In genomic region chr6:147553099-147553498, GRCh38 we compare ENCODE assay signal across 19 cellular contexts. TPM values are rescaled to one million over a fixed set of nuclear protein-coding genes. Genes with fewer than 3 reads are reported as not detected.
A peak's percentile ranks its signal among the peaks of the same experiment; 100 is the strongest.
DNase-seq lines count a peak whose midpoint lies in the region; ATAC-seq, FAIRE-seq and TF ChIP-seq lines count a peak whose summit lies in the region.
"Had no signal": no experiment of that assay in that cellular context is flagged by ENCODE, and none has a peak within 500 bp of the region (broad histone marks: within the 10 kb centered on the region; RNA-seq: fewer than 3 reads in every experiment).

No MANE protein-coding gene starts in this region.

- no peaks in the 10 kb centered on the region for H3K36me3 Mint-ChIP-seq in activated CD4-positive, alpha-beta memory T cell treated with anti-CD3 and anti-CD28 coated beads, Interleukin-2, amount 10 ng/mL, durations not matched to agents 7 days and 5 days (ENCODE audit: low read depth)
- H3K36me3 Mint-ChIP-seq: CD4-positive, alpha-beta memory T cell had no signal

- no peak for TF ChIP-seq RAD21 in HepG2 (CRISPR knock-in tag; IDR thresholded peaks at IDR 0.05)

- H3K4me3 ChIP-seq in HepG2 (replicated peaks in 1 of 3; ENCODE audit: insufficient read depth in 1 of 3, low read depth in 2 of 3, low read length in 3 of 3) (no peak overlapping the region), mucosa of descending colon (no peak overlapping the region), thyroid gland (replicated peaks in 1 of 3) (no peak overlapping the region), right cardiac atrium (ENCODE audit: low read length) (no peak overlapping the region)
- H3K4me3 ChIP-seq: GM23338, HAP-1 had no signal

- H4K20me1 ChIP-seq in HepG2 (ENCODE audit: insufficient read depth, low read length), result no peaks in the 10 kb centered on the region

- H3K9me3 ChIP-seq in HepG2 (ENCODE audit: low read length) (no peaks in the 10 kb centered on the region), mucosa of descending colon (no peaks in the 10 kb centered on the region), thyroid gland (no peaks in the 10 kb centered on the region), right cardiac atrium (ENCODE audit: control insufficient read depth, low read length) (no peaks in the 10 kb centered on the region)
- H3K9me3 ChIP-seq: HAP-1 had no signal

- H2AFZ ChIP-seq in HepG2 (ENCODE audit: low read length), result no peak overlapping the region
- H2AFZ ChIP-seq: GM23338 had no signal

- no peaks in the 10 kb centered on the region for H3K36me3 ChIP-seq in HepG2 (replicated peaks in 1 of 2; ENCODE audit: control insufficient read depth in 1 of 2, insufficient read depth in 2 of 2, low read length in 2 of 2)
- no peaks in the 10 kb centered on the region for H3K36me3 ChIP-seq in mucosa of descending colon (ENCODE audit: low read depth)
- no peaks in the 10 kb centered on the region for H3K36me3 ChIP-seq in thyroid gland
- H3K36me3 ChIP-seq: HAP-1 had no signal

- ATAC-seq in left colon (peak; percentile 69), HepG2 (peak; percentile 41; the same call in 1 of the 3 replicates), mucosa of descending colon (peak; percentile 47), right cardiac atrium (no peak), GM18502 (IDR thresholded peaks at IDR 0.05; ENCODE audit: poor library complexity, unreplicated experiment) (no peak)
- ATAC-seq: GM23338 had no signal

- intact Hi-C loops in left colon (cut with DNase I, micrococcal nuclease), result no loop called here
- intact Hi-C loops in HepG2 (cut with micrococcal nuclease; ENCODE audit: unreplicated experiment), result no loop called here
- intact Hi-C loops in mucosa of descending colon (cut with DNase I, micrococcal nuclease), result no loop called here
- intact Hi-C loops in thyroid gland (cut with DNase I), result no loop called here
- intact Hi-C loops in right cardiac atrium (cut with DNase I), result no loop called here

- H3K27ac ChIP-seq in HepG2 (ENCODE audit: extremely low read length, insufficient read depth, low read length) (no peak overlapping the region), thyroid gland (peak overlapping the region in 2 of 3 donors; percentile 5 to 19), right cardiac atrium (ENCODE audit: low read length) (no peak overlapping the region)

- POLR2A ChIA-PET in HepG2 (lab: Yijun Ruan, JAX), result no interaction called here
- POLR2A ChIA-PET in activated CD4-positive, alpha-beta memory T cell treated with anti-CD3 and anti-CD28 coated beads, Interleukin-2, amount 10 ng/mL, durations not matched to agents 7 days and 5 days (lab: Charles Lee), result no interaction called here

- WGBS in HepG2 (ENCODE audit: low lambda C conversion rate), result 31% methylated on average over 1 of the region's 1 CpG
- 93 to 100% methylated on average over 1 of the region's 1 CpG for WGBS in thyroid gland, 2 donors
- WGBS in right cardiac atrium, result 93% methylated on average over 1 of the region's 1 CpG

- H3K9me3 Mint-ChIP-seq in activated CD4-positive, alpha-beta memory T cell treated with anti-CD3 and anti-CD28 coated beads, Interleukin-2, amount 10 ng/mL, durations not matched to agents 7 days and 5 days, result no peaks in the 10 kb centered on the region
- H3K9me3 Mint-ChIP-seq: CD4-positive, alpha-beta memory T cell had no signal

- no peak overlapping the region for H3K27ac Mint-ChIP-seq in activated CD4-positive, alpha-beta memory T cell treated with anti-CD3 and anti-CD28 coated beads, Interleukin-2, amount 10 ng/mL, durations not matched to agents 7 days and 5 days
- H3K27ac Mint-ChIP-seq: CD4-positive, alpha-beta memory T cell; GM23338; HFFc6 had no signal

- H3K27me3 ChIP-seq in HepG2 (ENCODE audit: control insufficient read depth in 1 of 2, insufficient read depth in 2 of 2, low read length in 2 of 2) (peaks cover 0 to 7% of the 10 kb centered on the region in 2 experiments; a peak in 1 of 5 replicates), thyroid gland (no peaks in the 10 kb centered on the region), right cardiac atrium (ENCODE audit: control insufficient read depth, insufficient read depth) (no peaks in the 10 kb centered on the region)

- H3K4me1 ChIP-seq in HepG2 (ENCODE audit: insufficient read depth, low read length) (no peaks in the 10 kb centered on the region), mucosa of descending colon (ENCODE audit: low read depth) (no peaks in the 10 kb centered on the region), thyroid gland (peaks cover 9 to 18% of the 10 kb centered on the region in 2 donors), right cardiac atrium (ENCODE audit: control insufficient read depth, insufficient read depth, low read length) (no peaks in the 10 kb centered on the region)
- H3K4me1 ChIP-seq: HAP-1 had no signal

- CTCF ChIA-PET in HepG2 (lab: Yijun Ruan, JAX; ENCODE audit: low intra/inter-chr PET ratio, low total read pairs), result no interaction called here
- CTCF ChIA-PET in activated CD4-positive, alpha-beta memory T cell treated with anti-CD3 and anti-CD28 coated beads, Interleukin-2, amount 10 ng/mL, durations not matched to agents 7 days and 5 days (lab: Charles Lee), result no interaction called here

- H3K4me3 Mint-ChIP-seq in activated CD4-positive, alpha-beta memory T cell treated with anti-CD3 and anti-CD28 coated beads, Interleukin-2, amount 10 ng/mL, durations not matched to agents 7 days and 5 days, result no peak overlapping the region
- H3K4me3 Mint-ChIP-seq: CD4-positive, alpha-beta memory T cell; GM23338; HFFc6 had no signal

- in situ Hi-C loops in HepG2 (cut with HindIII; ENCODE audit: extremely low pct_ligation_motif_present, low pct_unique_long_range_greater_than_20kb), result no loop called here

- no peak for TF ChIP-seq POLR2A in HepG2 (IDR thresholded peaks at IDR 0.05; ENCODE audit: insufficient read depth in 1 of 2, low read depth in 2 of 2, low read length in 2 of 2)
- TF ChIP-seq POLR2A in thyroid gland (IDR thresholded peaks at IDR 0.05), result no peak

- no peak for FAIRE-seq in HepG2 (lab: Jason Lieb, UNC)
- FAIRE-seq: G401.6, GM12892, GM19239 had no signal

- TF ChIP-seq EP300 in HepG2 (IDR thresholded peaks at IDR 0.05; ENCODE audit: low read depth in 2 of 2, low read length in 2 of 2), result no peak
- no peak for TF ChIP-seq EP300 in HepG2 (CRISPR knock-in tag; IDR thresholded peaks at IDR 0.05; ENCODE audit: borderline replicate concordance)

- DNase-seq in left colon (no peak), HepG2 (ENCODE audit: low spot score) (no peak), mucosa of descending colon (no peak), thyroid gland (no peak), right cardiac atrium (no peak)
- DNase-seq in activated CD4-positive, alpha-beta memory T cell treated with anti-CD3 and anti-CD28 coated beads, Interleukin-2, amount 10 ng/mL, durations not matched to agents 7 days and 5 days, result no peak
- DNase-seq: C1 segment of cervical spinal cord; Calu3; CD4-positive, alpha-beta memory T cell; COR-L47; DMS153; DND-41; HFFc6 had no signal

- no TSS peak for BruUV-seq in HepG2 (replicated peaks; lab: Mats Ljungman, UMichigan)

- H3K79me2 ChIP-seq in HepG2 (ENCODE audit: insufficient read depth, low read length), result no peaks in the 10 kb centered on the region

- no peaks in the 10 kb centered on the region for H3K4me1 Mint-ChIP-seq in activated CD4-positive, alpha-beta memory T cell treated with anti-CD3 and anti-CD28 coated beads, Interleukin-2, amount 10 ng/mL, durations not matched to agents 7 days and 5 days
- H3K4me1 Mint-ChIP-seq: CD4-positive, alpha-beta memory T cell; GM23338 had no signal

- H3K9ac ChIP-seq in HepG2 (ENCODE audit: insufficient read depth, low read depth, low read length), result no peak overlapping the region

- no peaks in the 10 kb centered on the region for H3K27me3 Mint-ChIP-seq in activated CD4-positive, alpha-beta memory T cell treated with anti-CD3 and anti-CD28 coated beads, Interleukin-2, amount 10 ng/mL, durations not matched to agents 7 days and 5 days

- TF ChIP-seq CTCF in HepG2 (CRISPR knock-in tag; IDR thresholded peaks at IDR 0.05) (no peak), mucosa of descending colon (IDR thresholded peaks at IDR 0.05) (no peak), thyroid gland (IDR thresholded peaks at IDR 0.05) (no peak)

- no peak overlapping the region for H3K4me2 ChIP-seq in HepG2 (ENCODE audit: low read depth, low read length)
- H3K4me2 ChIP-seq: GM23338 had no signal

RNA-seq across cellular contexts. Expression of gene SAMD5, which starts 44.6 kb away (rescaled TPM):
- total RNA-seq in left colon, result 10 to 100 TPM in 1 of 2 donors, 1 to 10 TPM in 1; 8.1 to 13.4 TPM
- 0.02 and 0.04 TPM in 2 replicates for total RNA-seq in HepG2 (2016; rRNA removed; fragmentation: Illumina TruSeq; extraction: Trizol)
- total RNA-seq in HepG2 (2016; cell fraction: cytosol; rRNA removed; fragmentation: Illumina TruSeq; extraction: Trizol; ENCODE audit: low read depth), result not detected in 2 replicates
- total RNA-seq in HepG2 (2016; cell fraction: insoluble cytoplasmic fraction; rRNA removed; fragmentation: Illumina TruSeq; extraction: Trizol), result 0.04 TPM in 1 of 2 replicates, not detected in the other
- not detected in 2 replicates for total RNA-seq in HepG2 (2016; cell fraction: membrane; rRNA removed; fragmentation: Illumina TruSeq; extraction: Trizol)
- not detected in 2 replicates for total RNA-seq in HepG2 (2016; cell fraction: nucleus; rRNA removed; fragmentation: Illumina TruSeq; extraction: Trizol)
- polyA plus RNA-seq in HepG2 (2011; rRNA removed), result 0.04 and 0.07 TPM in 2 replicates
- 0.01 and 0.03 TPM in 2 replicates for polyA plus RNA-seq in HepG2 (2011; cell fraction: cytosol; rRNA removed)
- 0.02 and 0.03 TPM in 2 replicates for polyA plus RNA-seq in HepG2 (2011; cell fraction: nucleus; rRNA removed)
- 0.03 TPM in 1 of 2 replicates, not detected in the other for polyA plus RNA-seq in HepG2 (2012)
- polyA plus RNA-seq in HepG2 (2016; cell fraction: cytosol; fragmentation: Illumina TruSeq; extraction: Trizol; ENCODE audit: low read depth), result not detected in 2 replicates
- not detected in 2 replicates for polyA plus RNA-seq in HepG2 (2016; cell fraction: insoluble cytoplasmic fraction; fragmentation: Illumina TruSeq; extraction: Trizol; ENCODE audit: low read depth)
- polyA plus RNA-seq in HepG2 (2016; cell fraction: membrane; fragmentation: Illumina TruSeq; extraction: Trizol; ENCODE audit: low read depth), result not detected in 2 replicates
- polyA plus RNA-seq in HepG2 (2016; cell fraction: nucleus; fragmentation: Illumina TruSeq; extraction: Trizol; ENCODE audit: insufficient read depth, low read depth), result not detected in 2 replicates
- 0.02 TPM in 1 of 2 replicates, not detected in the other for polyA minus RNA-seq in HepG2 (2011; rRNA and poly(A)+ RNA removed; ENCODE audit: low replicate concordance)
- not detected in 2 replicates for polyA minus RNA-seq in HepG2 (2011; cell fraction: cytosol; rRNA and poly(A)+ RNA removed)
- 0.12 and 0.13 TPM in 2 replicates for polyA minus RNA-seq in HepG2 (2011; cell fraction: nucleus; rRNA and poly(A)+ RNA removed)
- total RNA-seq in mucosa of descending colon, result 10 to 100 TPM in 2 of 3 donors, 1 to 10 TPM in 1; 4.7 to 11.1 (median 10.3) TPM
- 1 to 10 TPM; 2.0 to 8.9 (median 5.2) TPM for total RNA-seq in thyroid gland
- 1 to 10 TPM; 1.4 to 2.9 (median 1.8) TPM for total RNA-seq in right cardiac atrium
- 1.0 TPM for polyA plus RNA-seq in right cardiac atrium
- not detected for total RNA-seq in activated CD4-positive, alpha-beta memory T cell treated with anti-CD3 and anti-CD28 coated beads, Interleukin-2, amount 10 ng/mL, durations not matched to agents 7 days and 5 days
- total RNA-seq: CD4-positive, alpha-beta memory T cell; HFFc6 had no signal
- polyA plus RNA-seq: CD4-positive, alpha-beta memory T cell; GM23338 had no signal

Comparison
In these comparisons a context has a peak if more than half of its experiments do, and no peak if none do; other contexts are left out.
1. ATAC-seq: peak in left colon (single experiment), HepG2 (single experiment) and mucosa of descending colon (single experiment); none in right cardiac atrium (0 of 2) and GM18502 (single experiment).
2. H3K27ac ChIP-seq: peak in thyroid gland (2 of 3); none in HepG2 (single experiment) and right cardiac atrium (single experiment).